1 cellular context compared by ENCODE assay signal in genomic region chr3:56115698-56116097, GRCh38.
TF ChIP-seq lines count a peak whose summit lies in the region.

No MANE protein-coding gene starts in this region.

TF ChIP-seq in WTC11, 78 proteins besides CTCF, POLR2A, EP300 and RAD21 (continued from another document):
- TF ChIP-seq, protein P1, sequence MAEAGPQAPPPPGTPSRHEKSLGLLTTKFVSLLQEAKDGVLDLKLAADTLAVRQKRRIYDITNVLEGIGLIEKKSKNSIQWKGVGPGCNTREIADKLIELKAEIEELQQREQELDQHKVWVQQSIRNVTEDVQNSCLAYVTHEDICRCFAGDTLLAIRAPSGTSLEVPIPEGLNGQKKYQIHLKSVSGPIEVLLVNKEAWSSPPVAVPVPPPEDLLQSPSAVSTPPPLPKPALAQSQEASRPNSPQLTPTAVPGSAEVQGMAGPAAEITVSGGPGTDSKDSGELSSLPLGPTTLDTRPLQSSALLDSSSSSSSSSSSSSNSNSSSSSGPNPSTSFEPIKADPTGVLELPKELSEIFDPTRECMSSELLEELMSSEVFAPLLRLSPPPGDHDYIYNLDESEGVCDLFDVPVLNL (CRISPR knock-in tag; IDR thresholded peaks at IDR 0.05; ENCODE audit: borderline replicate concordance, low read depth): no peak
- TF ChIP-seq ZNF121 (CRISPR knock-in tag; IDR thresholded peaks at IDR 0.05) (peak; percentile 83), ETV6 (CRISPR knock-in tag; IDR thresholded peaks at IDR 0.05) (0 out of 2 replicates have a peak, but pooled peaks have one; percentile 69), ZNF138 (CRISPR knock-in tag; conservative IDR thresholded peaks at IDR 0.05) (no peak), FOXK1 (CRISPR knock-in tag; IDR thresholded peaks at IDR 0.05) (peak; percentile 43; the same call in 1 of the 2 replicates), ZNF396 (CRISPR knock-in tag; IDR thresholded peaks at IDR 0.05; ENCODE audit: borderline replicate concordance) (0 out of 2 replicates have a peak, but pooled peaks have one; percentile 66), SP1 (CRISPR knock-in tag; conservative IDR thresholded peaks at IDR 0.05) (peak; percentile 47; the same call in 1 of the 2 replicates), ZNF423 (CRISPR knock-in tag; IDR thresholded peaks at IDR 0.05) (peak; percentile 65; the same call in 1 of the 2 replicates)
- TF ChIP-seq, protein P2, sequence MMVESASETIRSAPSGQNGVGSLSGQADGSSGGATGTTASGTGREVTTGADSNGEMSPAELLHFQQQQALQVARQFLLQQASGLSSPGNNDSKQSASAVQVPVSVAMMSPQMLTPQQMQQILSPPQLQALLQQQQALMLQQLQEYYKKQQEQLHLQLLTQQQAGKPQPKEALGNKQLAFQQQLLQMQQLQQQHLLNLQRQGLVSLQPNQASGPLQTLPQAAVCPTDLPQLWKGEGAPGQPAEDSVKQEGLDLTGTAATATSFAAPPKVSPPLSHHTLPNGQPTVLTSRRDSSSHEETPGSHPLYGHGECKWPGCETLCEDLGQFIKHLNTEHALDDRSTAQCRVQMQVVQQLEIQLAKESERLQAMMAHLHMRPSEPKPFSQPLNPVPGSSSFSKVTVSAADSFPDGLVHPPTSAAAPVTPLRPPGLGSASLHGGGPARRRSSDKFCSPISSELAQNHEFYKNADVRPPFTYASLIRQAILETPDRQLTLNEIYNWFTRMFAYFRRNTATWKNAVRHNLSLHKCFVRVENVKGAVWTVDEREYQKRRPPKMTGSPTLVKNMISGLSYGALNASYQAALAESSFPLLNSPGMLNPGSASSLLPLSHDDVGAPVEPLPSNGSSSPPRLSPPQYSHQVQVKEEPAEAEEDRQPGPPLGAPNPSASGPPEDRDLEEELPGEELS (CRISPR knock-in tag; IDR thresholded peaks at IDR 0.05): peak; percentile 72; the same call in 1 of the 2 replicates
